15 cellular contexts compared by ENCODE assay signal in genomic region chr21:38383411-38384245, GRCh38.
A peak's percentile ranks its signal among the peaks of the same experiment; 100 is the strongest.
DNase-seq lines count a peak whose midpoint lies in the region; ATAC-seq and TF ChIP-seq lines count a peak whose summit lies in the region.
"Had no signal": no experiment of that assay in that cellular context is flagged by ENCODE, and none has a peak within 500 bp of the region (broad histone marks: within the 10 kb centered on the region; RNA-seq: fewer than 3 reads in every experiment).

No MANE protein-coding gene starts in this region.

- H3K27ac ChIP-seq in HL-60 (replicated peaks) (peak overlapping the region; percentile 95), ascending aorta (peak overlapping the region; percentile 37 to 89), thoracic aorta (peak overlapping the region; percentile 35 to 40), MM.1S (ENCODE audit: low read length) (no peak overlapping the region)
- H3K27ac ChIP-seq: A549 had no signal

- H3K27me3 ChIP-seq in HL-60 (ENCODE audit: insufficient read depth, poor library complexity, severe bottlenecking), result no peaks in the 10 kb centered on the region
- no peaks in the 10 kb centered on the region for H3K27me3 ChIP-seq in ascending aorta
- no peaks in the 10 kb centered on the region for H3K27me3 ChIP-seq in thoracic aorta (replicated peaks; ENCODE audit: insufficient read depth)
- no peaks in the 10 kb centered on the region for H3K27me3 ChIP-seq in MM.1S (replicated peaks; ENCODE audit: insufficient read depth, low read length)

- H3K4me1 Mint-ChIP-seq in nephron progenitor cell, result peaks cover 19% of the 10 kb centered on the region
- H3K4me1 Mint-ChIP-seq: H9 had no signal

- H3K4me1 ChIP-seq in ascending aorta, result peaks cover 10 to 36% of the 10 kb centered on the region in 2 donors
- peaks cover 11 to 67% of the 10 kb centered on the region in 2 donors for H3K4me1 ChIP-seq in thoracic aorta (ENCODE audit: control insufficient read depth in 1 of 2, low read depth in 2 of 2)
- no peaks in the 10 kb centered on the region for H3K4me1 ChIP-seq in MM.1S (ENCODE audit: low read length)
- H3K4me1 ChIP-seq: A549 had no signal

- DNase-seq in HL-60 (ENCODE audit: low read depth in 1 of 2, low spot score in 1 of 2) (no peak), ascending aorta (ENCODE audit: low spot score in 2 of 2) (no peak), nephron progenitor cell (peak; percentile 7), thoracic aorta (ENCODE audit: low spot score) (no peak), MM.1S (no peak), NCI-H2107 treated with DMSO at 0.1 percent for 48 hours (lab: John Stamatoyannopoulos, UW; ENCODE audit: unreplicated experiment) (no peak)
- DNase-seq: C1 segment of cervical spinal cord; Calu3; CD4-positive, alpha-beta T cell; DMS 273 treated with DMSO at 0.1 percent for 48 hours; H9 had no signal

- H3K9me3 ChIP-seq in ascending aorta (no peaks in the 10 kb centered on the region), thoracic aorta (no peaks in the 10 kb centered on the region), MM.1S (replicated peaks; ENCODE audit: insufficient read depth, low read length) (no peaks in the 10 kb centered on the region)
- H3K9me3 ChIP-seq: A549 had no signal

- H3K9ac ChIP-seq in MM.1S (ENCODE audit: low read length), result no peak overlapping the region

- no peak overlapping the region for H3K4me3 Mint-ChIP-seq in nephron progenitor cell
- H3K4me3 Mint-ChIP-seq: CD4-positive, alpha-beta T cell; GM23338; H9 had no signal

- peaks cover 11 to 26% of the 10 kb centered on the region in 2 donors for H3K36me3 ChIP-seq in ascending aorta
- H3K36me3 ChIP-seq in thoracic aorta, result peaks cover 17% of the 10 kb centered on the region
- no peaks in the 10 kb centered on the region for H3K36me3 ChIP-seq in MM.1S (replicated peaks; ENCODE audit: insufficient read depth, low read length)

- no peaks in the 10 kb centered on the region for H3K9me2 ChIP-seq in MM.1S (replicated peaks; ENCODE audit: insufficient read depth, low read length)

- no peak overlapping the region for H2AFZ ChIP-seq in MM.1S (ENCODE audit: low read length)
- H2AFZ ChIP-seq: GM23338 had no signal

- H4K20me1 ChIP-seq in MM.1S (ENCODE audit: insufficient read depth, low read length), result no peaks in the 10 kb centered on the region

- peaks cover 3% of the 10 kb centered on the region for H3K27me3 Mint-ChIP-seq in nephron progenitor cell (ENCODE audit: low read depth, poor library complexity)

- TF ChIP-seq CTCF in HL-60 (IDR thresholded peaks at IDR 0.05; ENCODE audit: insufficient read depth, low read length) (no peak), ascending aorta (IDR thresholded peaks at IDR 0.05) (no peak), nephron progenitor cell (IDR thresholded peaks at IDR 0.05) (no peak), thoracic aorta (IDR thresholded peaks at IDR 0.05) (no peak), MM.1S (IDR thresholded peaks at IDR 0.05; ENCODE audit: low read length) (no peak)

- no peaks in the 10 kb centered on the region for H3K36me3 Mint-ChIP-seq in nephron progenitor cell (ENCODE audit: low read depth)

- no peak overlapping the region for H3K4me2 ChIP-seq in MM.1S (ENCODE audit: low read depth, low read length)
- H3K4me2 ChIP-seq: A549, GM23338 had no signal

- H3K79me2 ChIP-seq in MM.1S (ENCODE audit: low read length), result no peaks in the 10 kb centered on the region

- ATAC-seq in thoracic aorta (ENCODE audit: insufficient number of reproducible peaks, low FRiP score, low read depth), result no peak
- no peak for ATAC-seq in HG02642 (IDR thresholded peaks at IDR 0.05; ENCODE audit: poor library complexity, unreplicated experiment)
- ATAC-seq in GM18502 (IDR thresholded peaks at IDR 0.05; ENCODE audit: poor library complexity, unreplicated experiment), result no peak
- ATAC-seq: A549, GM23338 had no signal

- intact Hi-C loops in ascending aorta (cut with DNase I), result loop anchor here (5.0 to 10.0 kb wide), 3 partner anchors 49 to 331 kb away; no protein-coding TSS in a partner anchor

- no peak overlapping the region for H3K27ac Mint-ChIP-seq in nephron progenitor cell
- H3K27ac Mint-ChIP-seq: CD4-positive, alpha-beta T cell; GM23338; H9 had no signal

- H3F3A ChIP-seq in MM.1S (ENCODE audit: insufficient read depth, low read length), result no peaks in the 10 kb centered on the region

- no peak overlapping the region for H3K4me3 ChIP-seq in HL-60 (replicated peaks; ENCODE audit: insufficient read depth, low read length)
- no peak overlapping the region for H3K4me3 ChIP-seq in ascending aorta
- H3K4me3 ChIP-seq in thoracic aorta, result peak overlapping the region; percentile 33
- H3K4me3 ChIP-seq in MM.1S (ENCODE audit: low read length), result no peak overlapping the region
- H3K4me3 ChIP-seq: A549, GM23338 had no signal

- H3K9me3 Mint-ChIP-seq in nephron progenitor cell, result no peaks in the 10 kb centered on the region
- H3K9me3 Mint-ChIP-seq: CD4-positive, alpha-beta T cell; GM23338; H9 had no signal
